Comparison of ENCODE assay signal across 8 cellular contexts in genomic region chr19:44914436-44915206, GRCh38. TPM values are rescaled to one million over a fixed set of nuclear protein-coding genes. Genes with fewer than 3 reads are reported as not detected.
A peak's percentile ranks its signal among the peaks of the same experiment; 100 is the strongest.
DNase-seq lines count a peak whose midpoint lies in the region; ATAC-seq and FAIRE-seq lines count a peak whose summit lies in the region.
"Not testable (repeated sequence)": the region's sequence is repeated elsewhere in the genome, so short reads cannot be mapped to it uniquely, and the experiment has no call there.

APOC1 (plus strand) TSS chr19:44914608; CDS start chr19:44914892, 284 bp downstream.

- H3K27ac Mint-ChIP-seq in CD4-positive, CD25-positive, alpha-beta regulatory T cell: peak within 1 kb of the TSS in 2 of 3 donors; percentile 29 to 65
- H3K27ac Mint-ChIP-seq in effector memory CD8-positive, alpha-beta T cell: peak within 1 kb of the TSS; percentile 28 to 84
- peak within 1 kb of the TSS; percentile 81 for H3K27ac Mint-ChIP-seq in memory B cell

- H3K36me3 Mint-ChIP-seq in CD4-positive, CD25-positive, alpha-beta regulatory T cell; effector memory CD8-positive, alpha-beta T cell (ENCODE audit: insufficient read depth); memory B cell: not testable (repeated sequence)

- H3K4me3 ChIP-seq in CD4-positive, CD25-positive, alpha-beta regulatory T cell (ENCODE audit: low read depth, low read length): peak within 1 kb of the TSS; percentile 73

- peak; percentile 86 to 93 for ATAC-seq in CD4-positive, CD25-positive, alpha-beta regulatory T cell (ENCODE audit: low read depth in 2 of 2)
- peak; percentile 86 for ATAC-seq in GM21360 (IDR thresholded peaks at IDR 0.05; ENCODE audit: unreplicated experiment)
- ATAC-seq in effector memory CD8-positive, alpha-beta T cell (replicated peaks): peak; percentile 95
- peak; percentile 97 for ATAC-seq in memory B cell (ENCODE audit: low read depth)

- peak; percentile 44 for FAIRE-seq in HTR-8/SVneo (lab: Jason Lieb, UNC)

- peaks cover 0 to 14% (median 9%) of the 10 kb centered on the region in 4 donors for H3K4me1 Mint-ChIP-seq in CD4-positive, CD25-positive, alpha-beta regulatory T cell
- peaks cover 3 to 10% of the 10 kb centered on the region in 2 donors for H3K4me1 Mint-ChIP-seq in effector memory CD8-positive, alpha-beta T cell (ENCODE audit: low read depth in 2 of 2)
- peaks cover 10% of the 10 kb centered on the region for H3K4me1 Mint-ChIP-seq in memory B cell

- H3K27me3 Mint-ChIP-seq in CD4-positive, CD25-positive, alpha-beta regulatory T cell: peaks cover 31% of the 10 kb centered on the region
- H3K27me3 Mint-ChIP-seq in effector memory CD8-positive, alpha-beta T cell: peaks cover 37 to 39% of the 10 kb centered on the region in 2 donors
- H3K27me3 Mint-ChIP-seq in memory B cell: peaks cover 15% of the 10 kb centered on the region

- H3K9me3 Mint-ChIP-seq in CD4-positive, CD25-positive, alpha-beta regulatory T cell; effector memory CD8-positive, alpha-beta T cell; memory B cell: not testable (repeated sequence)

- H3K27ac ChIP-seq in CD4-positive, CD25-positive, alpha-beta regulatory T cell (ENCODE audit: insufficient read depth, low read length, poor library complexity, severe bottlenecking): not testable (repeated sequence)

- H3K4me1 ChIP-seq in CD4-positive, CD25-positive, alpha-beta regulatory T cell (ENCODE audit: control insufficient read depth, insufficient read depth, low read length, poor library complexity, severe bottlenecking): not testable (repeated sequence)

- not testable (repeated sequence) for H3K27me3 ChIP-seq in CD4-positive, CD25-positive, alpha-beta regulatory T cell (ENCODE audit: control insufficient read depth, insufficient read depth, low read length)

- DNase-seq in CD4-positive, CD25-positive, alpha-beta regulatory T cell: peak; percentile 70 to 84 (median 72)
- DNase-seq in HTR-8/SVneo (ENCODE audit: insufficient read length, low spot score) (peak; percentile 94), memory B cell (ENCODE audit: low spot score in 2 of 2) (peak; percentile 63 to 74)
- peak; percentile 38 for DNase-seq in NK-92 treated with Interleukin-12 subunit alpha and Interleukin-12 subunit beta, amount 100 ng/mL, for 24 hours (lab: John Stamatoyannopoulos, UW)
- DNase-seq in activated CD8-positive, alpha-beta memory T cell treated with anti-CD3 and anti-CD28 coated beads for 4 hours (ENCODE audit: low read depth in 2 of 2): peak; percentile 44 to 55
- peak; percentile 64 to 69 (median 64) for DNase-seq in effector memory CD8-positive, alpha-beta T cell
- peak; percentile 64 to 79 (median 66) for DNase-seq in stimulated activated CD4-positive, alpha-beta T cell treated with anti-CD3 and anti-CD28 coated beads, TNF-alpha, amount 100 ng/mL, for 24 hours (ENCODE audit: low read depth in 3 of 3)

- H3K4me3 Mint-ChIP-seq in CD4-positive, CD25-positive, alpha-beta regulatory T cell: peak within 1 kb of the TSS; percentile 62 to 96 (median 86)
- peak within 1 kb of the TSS; percentile 85 to 91 for H3K4me3 Mint-ChIP-seq in effector memory CD8-positive, alpha-beta T cell
- peak within 1 kb of the TSS; percentile 93 for H3K4me3 Mint-ChIP-seq in memory B cell

- not testable (repeated sequence) for H3K36me3 ChIP-seq in CD4-positive, CD25-positive, alpha-beta regulatory T cell (ENCODE audit: control insufficient read depth, insufficient read depth, low read length)

- H3K9me3 ChIP-seq in CD4-positive, CD25-positive, alpha-beta regulatory T cell (ENCODE audit: control insufficient read depth in 2 of 2, low read length in 2 of 2): not testable (repeated sequence)

RNA-seq across cellular contexts. Expression of gene APOC1, which starts in this region (rescaled TPM):
- total RNA-seq in CD4-positive, CD25-positive, alpha-beta regulatory T cell: not detected
- not detected for polyA plus RNA-seq in CD4-positive, CD25-positive, alpha-beta regulatory T cell

Comparison
In these comparisons a context has a peak if more than half of its experiments do, and no peak if none do; other contexts are left out.
1. Peak in DNase-seq, ATAC-seq and H3K4me3 ChIP-seq in CD4-positive, CD25-positive, alpha-beta regulatory T cell; RNA of the gene not detected or under 1 TPM.
2. DNase-seq: peak in every context shown above with its lines; median percentile 94 in HTR-8/SVneo; 72 in CD4-positive, CD25-positive, alpha-beta regulatory T cell; 68 in memory B cell; 66 in stimulated activated CD4-positive, alpha-beta T cell treated with anti-CD3 and anti-CD28 coated beads, TNF-alpha, amount 100 ng/mL, for 24 hours; 64 in effector memory CD8-positive, alpha-beta T cell; 50 in activated CD8-positive, alpha-beta memory T cell treated with anti-CD3 and anti-CD28 coated beads for 4 hours; 38 in NK-92 treated with Interleukin-12 subunit alpha and Interleukin-12 subunit beta, amount 100 ng/mL, for 24 hours.